ENCODE assay signal across 10 cellular contexts in genomic region chr3:115698851-115699535, GRCh38.
DNase-seq lines count a peak whose midpoint lies in the region; ATAC-seq and TF ChIP-seq lines count a peak whose summit lies in the region.
"Had no signal": no experiment of that assay in that cellular context is flagged by ENCODE, and none has a peak within 500 bp of the region (broad histone marks: within the 10 kb centered on the region; RNA-seq: fewer than 3 reads in every experiment).

No MANE protein-coding gene starts in this region.

- H4K91ac ChIP-seq in neuronal stem cell (ENCODE audit: low read depth, low read length, poor library complexity): no peak overlapping the region

- H3K27me3 ChIP-seq in GM23248 (replicated peaks; ENCODE audit: insufficient read depth) (no peaks in the 10 kb centered on the region), neuronal stem cell (ENCODE audit: control insufficient read depth in 3 of 3, insufficient read depth in 3 of 3, low read depth in 1 of 3, low read length in 3 of 3) (no peaks in the 10 kb centered on the region)

- no peak for ATAC-seq in GM18873 (IDR thresholded peaks at IDR 0.05; ENCODE audit: low FRiP score, unreplicated experiment)

- no peak overlapping the region for H2BK120ac ChIP-seq in neuronal stem cell (ENCODE audit: low read depth, low read length)

- no peak overlapping the region for H3K14ac ChIP-seq in neuronal stem cell (ENCODE audit: low read length)

- no peak overlapping the region for H2AK5ac ChIP-seq in neuronal stem cell (ENCODE audit: low read depth, low read length)

- H3K36me3 ChIP-seq in GM23248 (ENCODE audit: low read depth) (no peaks in the 10 kb centered on the region), neuronal stem cell (replicated peaks in 1 of 2; ENCODE audit: control insufficient read depth in 2 of 2, insufficient read depth in 2 of 2, low read length in 2 of 2) (no peaks in the 10 kb centered on the region)

- no peak overlapping the region for H3K23ac ChIP-seq in neuronal stem cell (ENCODE audit: low read depth, low read length, poor library complexity)

- H3F3A ChIP-seq in GM23248 (ENCODE audit: insufficient read depth): 0 out of 2 replicates have a peak, but pooled peaks cover 12% of the 10 kb centered on the region

- WGBS in GM23248 (ENCODE audit: low coverage in 1 of 2, low lambda C conversion rate in 2 of 2, missing lambda C conversion rate in 2 of 2), 2 experiments: 82% methylated on average over 8 of the region's 8 CpGs
- WGBS in neuronal stem cell (ENCODE audit: extremely low coverage in 2 of 2, insufficient read length in 2 of 2, insufficient replicate concordance in 1 of 2), 2 donors: no CpG with 5 or more reads among the region's 8 CpGs

- H3K4me3 ChIP-seq in GM23248: no peak overlapping the region
- H3K4me3 ChIP-seq in cardiac fibroblast (replicated peaks in 1 of 2; ENCODE audit: low read depth in 2 of 2, low read length in 2 of 2): no peak overlapping the region
- no peak overlapping the region for H3K4me3 ChIP-seq in neuronal stem cell (ENCODE audit: low read length in 2 of 2)

- H2BK5ac ChIP-seq in neuronal stem cell (ENCODE audit: low read length): no peak overlapping the region

- H2AFZ ChIP-seq in GM23248: no peak overlapping the region
- no peak overlapping the region for H2AFZ ChIP-seq in neuronal stem cell (ENCODE audit: low read length)

- H3K9me2 ChIP-seq in GM23248 (ENCODE audit: insufficient read depth): 0 out of 2 replicates have a peak, but pooled peaks cover 3% of the 10 kb centered on the region

- peak overlapping the region; percentile 7; the same call in 1 of the 2 replicates for H3K9ac ChIP-seq in GM23248
- H3K9ac ChIP-seq in neuronal stem cell (ENCODE audit: low read depth, low read length, poor library complexity): no peak overlapping the region

- no peaks in the 10 kb centered on the region for H4K20me1 ChIP-seq in GM23248 (ENCODE audit: insufficient read depth)

- CTCF ChIA-PET in HEK293T (lab: Yijun Ruan, JAX): no interaction called here

- no peaks in the 10 kb centered on the region for H3K79me1 ChIP-seq in neuronal stem cell (ENCODE audit: low read depth, low read length)

- H3K27ac ChIP-seq in GM23248 (peak overlapping the region; percentile 23), neuronal stem cell (replicated peaks; ENCODE audit: low read length) (no peak overlapping the region)

- DNase-seq in GM23248 (peak; percentile 19), NCI-H2171 (lab: John Stamatoyannopoulos, UW) (peak; percentile 89), cardiac fibroblast (ENCODE audit: low read depth in 2 of 2) (peak; percentile 20 to 46), neuronal stem cell (ENCODE audit: low spot score) (peak; percentile 18), HEK293T (ENCODE audit: extremely low spot score) (no peak), KG1 (lab: John Stamatoyannopoulos, UW) (no peak), epidermal melanocyte (ENCODE audit: insufficient read length, low spot score) (no peak)
- DNase-seq: H7; stimulated activated CD4-positive, alpha-beta T cell treated with anti-CD3 and anti-CD28 coated beads, Interleukin-2, amount 100 ng/mL, for 24 hours had no signal

- peak overlapping the region; percentile 13 for H3K4me2 ChIP-seq in GM23248 (ENCODE audit: unreplicated experiment)
- no peak overlapping the region for H3K4me2 ChIP-seq in neuronal stem cell (ENCODE audit: insufficient read depth, low read length, poor library complexity, severe bottlenecking)

- H3K9me3 ChIP-seq in GM23248 (ENCODE audit: low read depth) (no peaks in the 10 kb centered on the region), neuronal stem cell (replicated peaks in 1 of 2; ENCODE audit: control insufficient read depth in 2 of 2, insufficient read depth in 1 of 2, low read depth in 1 of 2, low read length in 2 of 2) (no peaks in the 10 kb centered on the region)

- in situ Hi-C loops in GM23248 (cut with MboI): loop anchor here (10.0 kb wide), 1 partner anchor 116 kb away; no protein-coding TSS in a partner anchor

- H2BK15ac ChIP-seq in neuronal stem cell (ENCODE audit: low read length): no peak overlapping the region

- H3K4me1 ChIP-seq in GM23248 (ENCODE audit: insufficient read depth) (peaks cover 21% of the 10 kb centered on the region), neuronal stem cell (ENCODE audit: control insufficient read depth in 2 of 2, insufficient read depth in 1 of 2, low read depth in 1 of 2, low read length in 2 of 2) (peaks cover 0 to under 1% of the 10 kb centered on the region in 2 donors)

- no peak for TF ChIP-seq CTCF in cardiac fibroblast (IDR thresholded peaks at IDR 0.05; ENCODE audit: low read depth, low read length)

- H3K79me2 ChIP-seq in GM23248 (ENCODE audit: insufficient read depth): no peaks in the 10 kb centered on the region

- no peak overlapping the region for H3K4ac ChIP-seq in neuronal stem cell (ENCODE audit: low read length)

- POLR2A ChIA-PET in HEK293T (lab: Yijun Ruan, JAX): interaction anchor here (0.6 kb wide), 1 partner anchor 17 kb away, joined by 3 read pairs; no protein-coding TSS in a partner anchor

- H3K18ac ChIP-seq in neuronal stem cell (ENCODE audit: low read length): no peak overlapping the region

- no peak overlapping the region for H4K8ac ChIP-seq in neuronal stem cell (ENCODE audit: low read depth, low read length)

- H2BK12ac ChIP-seq in neuronal stem cell (ENCODE audit: low read length): no peak overlapping the region

TF ChIP-seq in HEK293T, 16 proteins besides CTCF, POLR2A, EP300 and RAD21:
- no peak for TF ChIP-seq FOXM1 (IDR thresholded peaks at IDR 0.05; ENCODE audit: borderline replicate concordance)
- TF ChIP-seq ZNF384 (IDR thresholded peaks at IDR 0.05): no peak
- no peak for TF ChIP-seq BHLHE40 (IDR thresholded peaks at IDR 0.05; ENCODE audit: borderline replicate concordance)
- TF ChIP-seq LEF1 (IDR thresholded peaks at IDR 0.05; ENCODE audit: borderline replicate concordance): no peak
- TF ChIP-seq NFRKB (IDR thresholded peaks at IDR 0.05): no peak
- TF ChIP-seq HDGF (IDR thresholded peaks at IDR 0.05; ENCODE audit: borderline replicate concordance): no peak
- no peak for TF ChIP-seq TARDBP (IDR thresholded peaks at IDR 0.05)
- TF ChIP-seq L3MBTL2 (conservative IDR thresholded peaks at IDR 0.05): no peak
- no peak for TF ChIP-seq FOXK2 (IDR thresholded peaks at IDR 0.05)
- TF ChIP-seq CTBP1 (IDR thresholded peaks at IDR 0.05; ENCODE audit: borderline replicate concordance): no peak

Comparison
In these comparisons a context has a peak if more than half of its experiments do, and no peak if none do; other contexts are left out.
1. DNase-seq: peak in GM23248 (single experiment), NCI-H2171 (single experiment), cardiac fibroblast (2 of 2) and neuronal stem cell (single experiment); none in HEK293T (single experiment), KG1 (single experiment) and epidermal melanocyte (single experiment).